In genomic region chrX:154136627-154137161, GRCh38 we compare ENCODE assay signal across 1 cellular context.
TF ChIP-seq lines count a peak whose summit lies in the region.

No MANE protein-coding gene starts in this region.

TF ChIP-seq in HCT116, 20 proteins besides CTCF, POLR2A, EP300 and RAD21 (continued from another document):
- TF ChIP-seq CEBPB (IDR thresholded peaks at IDR 0.05; ENCODE audit: low read depth) (no peak), REST (IDR thresholded peaks at IDR 0.05; ENCODE audit: low read depth) (no peak), SP1 (IDR thresholded peaks at IDR 0.05; ENCODE audit: low read depth) (no peak), FOSL1 (IDR thresholded peaks at IDR 0.05; ENCODE audit: low read depth) (no peak), POLR2AphosphoS5 (IDR thresholded peaks at IDR 0.05; ENCODE audit: low read depth, low read length) (no peak), ZNF274 (IDR thresholded peaks at IDR 0.05; ENCODE audit: low read depth, low read length) (no peak), JUND (IDR thresholded peaks at IDR 0.05) (no peak), YY1 (IDR thresholded peaks at IDR 0.05; ENCODE audit: extremely low read depth, insufficient replicate concordance, low read depth, low read length) (no peak), EZH2phosphoT487 (IDR thresholded peaks at IDR 0.05; ENCODE audit: borderline replicate concordance) (no peak)
